ENCODE assay signal across 13 cellular contexts in the genomic region with DNA sequence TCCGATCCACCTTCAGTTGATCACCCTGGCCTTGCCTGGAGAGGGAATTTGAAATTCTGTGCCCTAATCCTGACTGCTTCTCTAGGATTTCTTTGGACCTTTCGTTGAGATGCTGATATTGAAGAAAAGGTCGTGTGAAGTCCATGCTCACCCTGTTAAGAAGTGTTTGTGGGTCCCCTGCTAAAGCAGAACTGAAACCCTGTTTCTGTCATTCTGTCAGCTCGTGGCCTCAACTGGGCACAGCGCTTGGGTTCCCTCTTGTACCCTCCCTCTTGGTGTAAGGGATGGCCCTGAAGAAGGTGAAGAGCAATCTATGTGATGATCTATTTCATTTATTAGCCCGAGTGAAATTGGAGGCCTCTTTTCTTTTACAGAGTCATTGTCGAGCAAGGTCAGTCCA. TPM values are rescaled to one million over a fixed set of nuclear protein-coding genes. Genes with fewer than 3 reads are reported as not detected.
DNase-seq lines count a peak whose midpoint lies in the region; ATAC-seq, FAIRE-seq and TF ChIP-seq lines count a peak whose summit lies in the region.
"Had no signal": no experiment of that assay in that cellular context is flagged by ENCODE, and none has a peak within 500 bp of the region (broad histone marks: within the 10 kb centered on the region; RNA-seq: fewer than 3 reads in every experiment).

No MANE protein-coding gene starts in this region.

- TF ChIP-seq CTCF in 22Rv1 (IDR thresholded peaks at IDR 0.05) (no peak), GM12878 (IDR thresholded peaks at IDR 0.05 in 2 of 3, conservative IDR thresholded peaks at IDR 0.05 in 1 of 3; ENCODE audit: control insufficient read depth in 2 of 3, extremely low read depth in 1 of 3, insufficient read depth in 1 of 3, low read depth in 3 of 3, low read length in 3 of 3) (no peak)
- no peak for TF ChIP-seq CTCF in activated CD8-positive, alpha-beta T cell treated with anti-CD3 and anti-CD28 coated beads for 36 hours (IDR thresholded peaks at IDR 0.05)

- H4K20me1 ChIP-seq in GM12878 (ENCODE audit: control insufficient read depth, insufficient read depth) = no peaks in the 10 kb centered on the region

- FAIRE-seq in GM12878 (lab: Jason Lieb, UNC) = peak; percentile 65

- H3K9me3 ChIP-seq in GM12878 (replicated peaks; ENCODE audit: control insufficient read depth, insufficient read depth, low read length) = no peaks in the 10 kb centered on the region
- H3K9me3 ChIP-seq: testis had no signal

- RAD21 ChIA-PET in GM12878 (lab: Charles Lee; ENCODE audit: unreplicated experiment) = no interaction called here

- no peak overlapping the region for H2AFZ ChIP-seq in GM12878 (ENCODE audit: control insufficient read depth, low read depth, low read length)
- H2AFZ ChIP-seq: GM23248 had no signal

- no peak for TF ChIP-seq RAD21 in GM12878 (IDR thresholded peaks at IDR 0.05; ENCODE audit: insufficient read depth, low read depth, low read length)

- no peaks in the 10 kb centered on the region for H3K79me2 ChIP-seq in GM12878 (ENCODE audit: control insufficient read depth, insufficient read depth, low read length)

- ATAC-seq in GM19035 (IDR thresholded peaks at IDR 0.05; ENCODE audit: unreplicated experiment) = peak; percentile 60
- peak; percentile 54 for ATAC-seq in HG02981 (IDR thresholded peaks at IDR 0.05; ENCODE audit: unreplicated experiment)
- peak; percentile 98 for ATAC-seq in GM12878
- ATAC-seq in activated CD8-positive, alpha-beta T cell treated with anti-CD3 and anti-CD28 coated beads for 36 hours = no peak
- ATAC-seq: sciatic nerve had no signal

- no peak for TF ChIP-seq POLR2A in GM12878 (IDR thresholded peaks at IDR 0.05; ENCODE audit: low read depth, low read length)

- DNase-seq in GM12878 (ENCODE audit: low read depth, low spot score) = no peak
- no peak for DNase-seq in activated CD8-positive, alpha-beta T cell treated with anti-CD3 and anti-CD28 coated beads for 36 hours
- DNase-seq in AG08396 (ENCODE audit: low spot score) = no peak
- no peak for DNase-seq in DMS153 treated with DMSO at 0.1 percent for 48 hours (lab: John Stamatoyannopoulos, UW; ENCODE audit: unreplicated experiment)
- no peak for DNase-seq in activated naive CD4-positive, alpha-beta T cell treated with Interleukin-2 at 50 U/mL for 16 hours
- DNase-seq: GM23248, NCI-H345, testis had no signal

- H3K4me2 ChIP-seq in GM12878 (ENCODE audit: control insufficient read depth, insufficient read depth) = no peak overlapping the region

- H3K36me3 ChIP-seq in GM12878 (ENCODE audit: control insufficient read depth in 2 of 2, insufficient read depth in 2 of 2, low read length in 1 of 2) = no peaks in the 10 kb centered on the region

- H3K27ac Mint-ChIP-seq in activated CD8-positive, alpha-beta T cell treated with anti-CD3 and anti-CD28 coated beads for 36 hours = no peak overlapping the region
- H3K27ac Mint-ChIP-seq: dendritic cell treated with granulocyte-macrophage colony-stimulating factor and Interleukin-4, amounts not matched to agents 40 ng/mL and 50 ng/mL, for 4 days had no signal

- no peak overlapping the region for H3K9ac ChIP-seq in GM12878 (ENCODE audit: control insufficient read depth, insufficient read depth, low read length)
- H3K9ac ChIP-seq: GM23248 had no signal

- CTCF ChIA-PET in GM12878 (lab: Yijun Ruan, JAX) = interaction anchor here (0.7 kb wide), 1 partner anchor 242 kb away, joined by 5 read pairs; no protein-coding TSS in a partner anchor
- CTCF ChIA-PET in activated CD8-positive, alpha-beta T cell treated with anti-CD3 and anti-CD28 coated beads for 36 hours (lab: Charles Lee) = no interaction called here

- H3K27me3 ChIP-seq in GM12878 (replicated peaks in 1 of 2; ENCODE audit: control insufficient read depth in 2 of 2, insufficient read depth in 2 of 2, low read length in 1 of 2) = no peaks in the 10 kb centered on the region
- H3K27me3 ChIP-seq: testis had no signal

- no peaks in the 10 kb centered on the region for H3K4me1 Mint-ChIP-seq in activated CD8-positive, alpha-beta T cell treated with anti-CD3 and anti-CD28 coated beads for 36 hours (ENCODE audit: low read depth)

- H3K36me3 Mint-ChIP-seq in activated CD8-positive, alpha-beta T cell treated with anti-CD3 and anti-CD28 coated beads for 36 hours (ENCODE audit: low read depth) = no peaks in the 10 kb centered on the region

- H3K4me3 ChIP-seq in GM12878 = no peak overlapping the region
- H3K4me3 ChIP-seq: GM23248, testis had no signal

- TF ChIP-seq EP300 in GM12878 (IDR thresholded peaks at IDR 0.05; ENCODE audit: borderline replicate concordance in 1 of 2, control insufficient read depth in 1 of 2, low read depth in 2 of 2, low read length in 2 of 2) = no peak

- in situ Hi-C loops in GM12878 (cut with MboI) = no loop called here

- intact Hi-C loops in GM12878 (cut with micrococcal nuclease; ENCODE audit: unreplicated experiment) = no loop called here
- intact Hi-C loops in activated CD8-positive, alpha-beta T cell treated with anti-CD3 and anti-CD28 coated beads for 36 hours (cut with micrococcal nuclease) = no loop called here

- peak overlapping the region; percentile 100 for H3K27ac ChIP-seq in 22Rv1
- H3K27ac ChIP-seq in GM12878 (ENCODE audit: control insufficient read depth, insufficient read depth) = no peak overlapping the region
- H3K27ac ChIP-seq: GM23248, testis had no signal

- H3K9me3 Mint-ChIP-seq in activated CD8-positive, alpha-beta T cell treated with anti-CD3 and anti-CD28 coated beads for 36 hours = no peaks in the 10 kb centered on the region
- H3K9me3 Mint-ChIP-seq: dendritic cell treated with granulocyte-macrophage colony-stimulating factor and Interleukin-4, amounts not matched to agents 40 ng/mL and 50 ng/mL, for 4 days had no signal

- SMC1A ChIA-PET in GM12878 (lab: Charles Lee; ENCODE audit: uncharacterized antibody, unreplicated experiment) = interaction anchor here (1.1 kb wide), 1 partner anchor 11 kb away, joined by 3 read pairs; no protein-coding TSS in a partner anchor

- 16% methylated on average over 7 of the region's 7 CpGs for WGBS in GM12878 (ENCODE audit: insufficient coverage, insufficient replicate concordance, low lambda C conversion rate, missing lambda C conversion rate)

- peaks cover 5% of the 10 kb centered on the region for H3K4me1 ChIP-seq in GM12878 (ENCODE audit: control insufficient read depth, insufficient read depth, low read length)
- H3K4me1 ChIP-seq: testis had no signal

- H3K4me3 Mint-ChIP-seq in activated CD8-positive, alpha-beta T cell treated with anti-CD3 and anti-CD28 coated beads for 36 hours = no peak overlapping the region
- H3K4me3 Mint-ChIP-seq: dendritic cell treated with granulocyte-macrophage colony-stimulating factor and Interleukin-4, amounts not matched to agents 40 ng/mL and 50 ng/mL, for 4 days had no signal

- BruUV-seq in GM12878 (replicated peaks; lab: Mats Ljungman, UMichigan) = no TSS peak

- H3K27me3 Mint-ChIP-seq in activated CD8-positive, alpha-beta T cell treated with anti-CD3 and anti-CD28 coated beads for 36 hours = peaks cover 8% of the 10 kb centered on the region
- H3K27me3 Mint-ChIP-seq: dendritic cell treated with granulocyte-macrophage colony-stimulating factor and Interleukin-4, amounts not matched to agents 40 ng/mL and 50 ng/mL, for 4 days had no signal

- POLR2A ChIA-PET in GM12878 (lab: Charles Lee) = no interaction called here
- POLR2A ChIA-PET in activated CD8-positive, alpha-beta T cell treated with anti-CD3 and anti-CD28 coated beads for 36 hours (lab: Charles Lee) = no interaction called here

TF ChIP-seq in GM12878, 131 proteins besides CTCF, POLR2A, EP300 and RAD21:
- TF ChIP-seq CREB1 (IDR thresholded peaks at IDR 0.05; ENCODE audit: low read depth) (no peak), IRF4 (IDR thresholded peaks at IDR 0.05; ENCODE audit: low read depth, low read length) (peak; percentile 56; the same call in 1 of the 2 replicates), YBX1 (IDR thresholded peaks at IDR 0.05) (no peak), SPI1 (IDR thresholded peaks at IDR 0.05; ENCODE audit: borderline replicate concordance, insufficient read depth, low read depth, low read length) (peak; percentile 91)

RNA-seq across cellular contexts. Expression of gene WWC1, which starts 55.9 kb away (rescaled TPM):
- 6.0 TPM in 2 replicates for total RNA-seq in GM12878 (2013; cell fraction: nucleolus; rRNA removed)
- total RNA-seq in GM12878 (2014; rRNA removed) = 2.6 and 2.7 TPM in 2 replicates
- 2.3 and 3.3 TPM in 2 replicates for total RNA-seq in GM12878 (2014; rRNA removed; fragmentation: Illumina TruSeq; extraction: Trizol)
- total RNA-seq in GM12878 (2021) = 5.3 and 5.9 TPM in 2 replicates
- 0.96 TPM for polyA plus RNA-seq in GM12878 (2011; ENCODE audit: low read depth)
- 7.2 and 7.8 TPM in 2 replicates for polyA plus RNA-seq in GM12878 (2011; rRNA removed)
- polyA plus RNA-seq in GM12878 (2011; cell fraction: cytosol; rRNA removed) = 5.4 and 5.6 TPM in 2 replicates
- 7.6 and 9.8 TPM in 2 replicates for polyA plus RNA-seq in GM12878 (2011; cell fraction: nucleus; rRNA removed)
- 2.3 and 3.2 TPM in 2 replicates for polyA plus RNA-seq in GM12878 (2012)
- 3.0 and 34.5 TPM in 2 replicates for polyA plus RNA-seq in GM12878 (2014; fragmentation: Illumina TruSeq; extraction: Trizol)
- polyA plus RNA-seq in GM12878 (2014; fragmentation: Nextera tagmentation; extraction: Ambion mirVana) = 1 to 10 TPM in 1 of 2 experiments, under 1 TPM in 1; 0.50 to 1.2 TPM
- polyA plus RNA-seq in GM12878 (2014; rRNA removed) = 2.3 and 2.8 TPM in 2 replicates
- polyA plus RNA-seq in GM12878 (2016; fragmentation: Nextera tagmentation; extraction: Ambion mirVana) = 1 to 10 TPM in 1 of 2 experiments, under 1 TPM in 1; 0.74 to 1.6 TPM
- 9.4 and 14.1 TPM in 2 replicates for polyA minus RNA-seq in GM12878 (2011; rRNA and poly(A)+ RNA removed)
- 2.9 and 5.1 TPM in 2 replicates for polyA minus RNA-seq in GM12878 (2011; cell fraction: cytosol; rRNA and poly(A)+ RNA removed)
- polyA minus RNA-seq in GM12878 (2011; cell fraction: nucleus; rRNA and poly(A)+ RNA removed) = 5.4 and 9.2 TPM in 2 replicates
- total RNA-seq in activated CD8-positive, alpha-beta T cell treated with anti-CD3 and anti-CD28 coated beads for 36 hours = under 1 TPM; 0.45 to 0.47 TPM
